In the genomic region with DNA sequence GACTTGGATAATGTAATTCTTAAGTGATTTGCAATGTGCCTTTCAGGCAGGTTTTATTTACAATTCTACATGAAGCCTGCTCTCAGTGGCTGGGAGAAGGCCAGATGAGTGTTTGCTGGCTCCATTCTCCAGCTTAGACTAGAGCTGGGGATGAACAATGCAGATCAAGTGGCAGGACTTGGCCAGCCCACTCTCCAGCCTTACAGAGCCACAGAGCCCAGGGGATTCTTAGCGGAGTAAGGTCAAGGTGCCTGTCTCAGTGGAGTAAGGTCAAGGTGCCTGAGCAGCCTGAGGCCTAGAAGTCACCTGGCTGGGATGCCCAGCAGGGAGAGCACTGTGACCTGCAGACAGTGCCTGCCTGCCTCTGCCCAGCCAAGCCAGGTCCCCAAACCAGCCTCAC, we compare ENCODE assay signal across 11 cellular contexts.
A peak's percentile ranks its signal among the peaks of the same experiment; 100 is the strongest.
DNase-seq lines count a peak whose midpoint lies in the region; TF ChIP-seq lines count a peak whose summit lies in the region.
"Had no signal": no experiment of that assay in that cellular context is flagged by ENCODE, and none has a peak within 500 bp of the region (broad histone marks: within the 10 kb centered on the region; RNA-seq: fewer than 3 reads in every experiment).

No MANE protein-coding gene starts in this region.

- no peaks in the 10 kb centered on the region for H3K27me3 Mint-ChIP-seq in endodermal cell (ENCODE audit: insufficient read depth)

- H3K36me3 ChIP-seq in endodermal cell (ENCODE audit: control insufficient read depth, insufficient read depth, low read length) (no peaks in the 10 kb centered on the region), trophoblast cell (ENCODE audit: control insufficient read depth in 1 of 2, insufficient read depth in 2 of 2, low read length in 2 of 2) (no peaks in the 10 kb centered on the region), mesendoderm (ENCODE audit: control insufficient read depth, insufficient read depth, low read length) (no peaks in the 10 kb centered on the region)

- no peak overlapping the region for H4K12ac ChIP-seq in trophoblast cell (ENCODE audit: low read depth, low read length)

- no peak overlapping the region for H3K18ac ChIP-seq in trophoblast cell (ENCODE audit: low read length)
- no peak overlapping the region for H3K18ac ChIP-seq in mesendoderm (ENCODE audit: low read length)

- H2BK15ac ChIP-seq in mesendoderm (replicated peaks; ENCODE audit: low read depth), result no peak overlapping the region

- H3K9me3 Mint-ChIP-seq in endodermal cell, result no peaks in the 10 kb centered on the region
- H3K9me3 Mint-ChIP-seq: activated naive CD4-positive, alpha-beta T cell treated with anti-CD3 and anti-CD28 coated beads, Interleukin-2, amount 50 U/mL, for 72 hours had no signal

- H3K14ac ChIP-seq in trophoblast cell (ENCODE audit: low read length), result no peak overlapping the region

- H3K56ac ChIP-seq in mesendoderm (ENCODE audit: low read length), result no peak overlapping the region

- H3K4ac ChIP-seq in trophoblast cell (ENCODE audit: low read depth, low read length), result no peak overlapping the region
- no peak overlapping the region for H3K4ac ChIP-seq in mesendoderm (ENCODE audit: low read depth, low read length)

- H3K4me1 ChIP-seq in endodermal cell (ENCODE audit: control insufficient read depth, insufficient read depth, low read length), result no peaks in the 10 kb centered on the region
- H3K4me1 ChIP-seq in trophoblast cell (ENCODE audit: control insufficient read depth in 1 of 2, insufficient read depth in 2 of 2, low read length in 2 of 2), result no peaks in the 10 kb centered on the region
- H3K4me1 ChIP-seq in mesendoderm (ENCODE audit: control insufficient read depth, low read depth, low read length), result no peaks in the 10 kb centered on the region

- H3K9me3 ChIP-seq in endodermal cell (ENCODE audit: control insufficient read depth, low read length) (no peaks in the 10 kb centered on the region), trophoblast cell (ENCODE audit: insufficient read depth, low read depth, low read length) (no peaks in the 10 kb centered on the region)

- H3K79me2 ChIP-seq in trophoblast cell (ENCODE audit: control insufficient read depth, insufficient read depth, low read length, poor library complexity) (no peaks in the 10 kb centered on the region), mesendoderm (ENCODE audit: control insufficient read depth, insufficient read depth, low read length) (no peaks in the 10 kb centered on the region)

- H3K36me3 Mint-ChIP-seq in endodermal cell (ENCODE audit: low read depth), result no peaks in the 10 kb centered on the region
- H3K36me3 Mint-ChIP-seq: activated naive CD4-positive, alpha-beta T cell treated with anti-CD3 and anti-CD28 coated beads, Interleukin-2, amount 50 U/mL, for 72 hours had no signal

- H3K4me2 ChIP-seq in trophoblast cell (ENCODE audit: low read length) (no peak overlapping the region), mesendoderm (ENCODE audit: low read length) (no peak overlapping the region)

- H3K79me1 ChIP-seq in trophoblast cell (ENCODE audit: low read length) (no peaks in the 10 kb centered on the region), mesendoderm (ENCODE audit: low read length) (no peaks in the 10 kb centered on the region)

- DNase-seq in NCI-H1105 (lab: John Stamatoyannopoulos, UW), result peak; percentile 73
- no peak for DNase-seq in NCI-H1105 treated with DMSO at 0.1 percent for 48 hours (lab: John Stamatoyannopoulos, UW)
- peak; percentile 94 for DNase-seq in NCI-H2196 treated with DMSO at 0.1 percent for 48 hours (lab: John Stamatoyannopoulos, UW; ENCODE audit: unreplicated experiment)
- peak; percentile 51 for DNase-seq in endodermal cell
- DNase-seq in trophoblast cell, result no peak
- DNase-seq in stimulated activated CD4-positive, alpha-beta T cell treated with anti-CD3 and anti-CD28 coated beads, Interleukin-4, amount 100 ng/mL, for 4 hours, result no peak
- DNase-seq in stimulated activated CD4-positive, alpha-beta T cell treated with anti-CD3 and anti-CD28 coated beads, Interleukin-12 subunit alpha, Interleukin-12 subunit beta, amount 100 ng/mL, for 4 hours, result no peak
- DNase-seq in mesendoderm, result no peak
- DNase-seq: 8988T had no signal

- no peak overlapping the region for H3K27ac Mint-ChIP-seq in endodermal cell
- H3K27ac Mint-ChIP-seq: activated naive CD4-positive, alpha-beta T cell treated with anti-CD3 and anti-CD28 coated beads, Interleukin-2, amount 50 U/mL, for 72 hours had no signal

- H2BK5ac ChIP-seq in trophoblast cell (ENCODE audit: low read depth, low read length, poor library complexity) (no peak overlapping the region), mesendoderm (ENCODE audit: low read length) (no peak overlapping the region)

- H2AK5ac ChIP-seq in trophoblast cell (ENCODE audit: low read length) (no peak overlapping the region), mesendoderm (ENCODE audit: low read length) (no peak overlapping the region)

- no peak overlapping the region for H4K8ac ChIP-seq in trophoblast cell (ENCODE audit: low read depth, low read length)
- no peak overlapping the region for H4K8ac ChIP-seq in mesendoderm (ENCODE audit: low read depth, low read length)

- H2BK120ac ChIP-seq in trophoblast cell (ENCODE audit: insufficient read depth, low read length, poor library complexity) (no peak overlapping the region), mesendoderm (ENCODE audit: low read depth, low read length) (no peak overlapping the region)

- H4K91ac ChIP-seq in trophoblast cell (ENCODE audit: low read depth, low read length), result no peak overlapping the region

- no peak overlapping the region for H4K5ac ChIP-seq in mesendoderm (ENCODE audit: low read length)

- H3K27me3 ChIP-seq in endodermal cell (ENCODE audit: control insufficient read depth, insufficient read depth, low read length, poor library complexity, severe bottlenecking) (no peaks in the 10 kb centered on the region), trophoblast cell (ENCODE audit: insufficient read depth, low read length) (no peaks in the 10 kb centered on the region), mesendoderm (ENCODE audit: insufficient read depth, low read length, poor library complexity) (no peaks in the 10 kb centered on the region)

- no peak overlapping the region for H2AFZ ChIP-seq in trophoblast cell (ENCODE audit: insufficient read depth, low read length, poor library complexity)

- no peak for TF ChIP-seq CTCF in endodermal cell (conservative IDR thresholded peaks at IDR 0.05)

- H2BK12ac ChIP-seq in trophoblast cell (ENCODE audit: low read length), result no peak overlapping the region

- no peak overlapping the region for H3K27ac ChIP-seq in endodermal cell (ENCODE audit: low read depth, low read length)
- H3K27ac ChIP-seq in trophoblast cell (ENCODE audit: low read depth, low read length), result no peak overlapping the region
- H3K27ac ChIP-seq in mesendoderm (ENCODE audit: low read depth, low read length), result no peak overlapping the region
- H3K27ac ChIP-seq: RWPE1 had no signal

- H3K9ac ChIP-seq in endodermal cell (ENCODE audit: extremely low read depth, low read length, poor library complexity, severe bottlenecking) (no peak overlapping the region), trophoblast cell (ENCODE audit: low read length) (no peak overlapping the region), mesendoderm (ENCODE audit: low read length) (no peak overlapping the region)

- H3K23ac ChIP-seq in trophoblast cell (ENCODE audit: low read length) (no peak overlapping the region), mesendoderm (ENCODE audit: low read length) (no peak overlapping the region)

- 100% methylated on average over 1 of the region's 1 CpG; no CpG with 5 or more reads in 1 of the 2 experiments for WGBS in endodermal cell (ENCODE audit: insufficient coverage in 1 of 2, insufficient read length in 1 of 2), 2 experiments
- no CpG with 5 or more reads among the region's 1 CpG for WGBS in trophoblast cell (ENCODE audit: extremely low coverage, insufficient coverage, insufficient read length)
- WGBS in mesendoderm (ENCODE audit: extremely low coverage, insufficient coverage, low lambda C conversion rate), result no CpG with 5 or more reads among the region's 1 CpG

- H3K4me3 ChIP-seq in endodermal cell (ENCODE audit: low read length), result no peak overlapping the region
- peak overlapping the region; percentile 13 for H3K4me3 ChIP-seq in trophoblast cell (ENCODE audit: low read depth, low read length)
- H3K4me3 ChIP-seq in mesendoderm (ENCODE audit: low read length), result no peak overlapping the region

- H3K4me1 Mint-ChIP-seq in endodermal cell, result peaks cover 26% of the 10 kb centered on the region

- no peak overlapping the region for H3K4me3 Mint-ChIP-seq in endodermal cell

Comparison
In these comparisons a context has a peak if more than half of its experiments do, and no peak if none do; other contexts are left out.
1. DNase-seq: peak in NCI-H1105 (single experiment), NCI-H2196 treated with DMSO at 0.1 percent for 48 hours (single experiment) and endodermal cell (single experiment); none in NCI-H1105 treated with DMSO at 0.1 percent for 48 hours (single experiment), trophoblast cell (0 of 2), stimulated activated CD4-positive, alpha-beta T cell treated with anti-CD3 and anti-CD28 coated beads, Interleukin-4, amount 100 ng/mL, for 4 hours (0 of 2), stimulated activated CD4-positive, alpha-beta T cell treated with anti-CD3 and anti-CD28 coated beads, Interleukin-12 subunit alpha, Interleukin-12 subunit beta, amount 100 ng/mL, for 4 hours (single experiment) and mesendoderm (single experiment).